ENCODE assay signal across 9 cellular contexts in genomic region chr14:55731881-55732498, GRCh38.
DNase-seq lines count a peak whose midpoint lies in the region; ATAC-seq and TF ChIP-seq lines count a peak whose summit lies in the region.
"Had no signal": no experiment of that assay in that cellular context is flagged by ENCODE, and none has a peak within 500 bp of the region (broad histone marks: within the 10 kb centered on the region; RNA-seq: fewer than 3 reads in every experiment).

No MANE protein-coding gene starts in this region.

- TF ChIP-seq POLR2A in suprapubic skin (IDR thresholded peaks at IDR 0.05) = no peak

- ATAC-seq in activated T-cell treated with anti-CD3 and anti-CD28 coated beads, Interleukin-2, amount 50 U/mL, for 72 hours (replicated peaks in 1 of 2) = no peak
- no peak for ATAC-seq in GM21529 (IDR thresholded peaks at IDR 0.05; ENCODE audit: unreplicated experiment)

- 39% methylated on average over 2 of the region's 2 CpGs for WGBS in suprapubic skin

- peak in 1 of 2 donors; percentile 22 for TF ChIP-seq CTCF in suprapubic skin (IDR thresholded peaks at IDR 0.05)

- H3K4me3 Mint-ChIP-seq in activated T-cell treated with anti-CD3 and anti-CD28 coated beads, Interleukin-2, amount 50 U/mL, for 72 hours = no peak overlapping the region
- H3K4me3 Mint-ChIP-seq: dendritic cell treated with granulocyte-macrophage colony-stimulating factor and Interleukin-4, amounts not matched to agents 40 ng/mL and 50 ng/mL, for 4 days had no signal

- H3K9me3 ChIP-seq in suprapubic skin = no peaks in the 10 kb centered on the region

- no peaks in the 10 kb centered on the region for H3K36me3 ChIP-seq in suprapubic skin

- H3K9me3 Mint-ChIP-seq in activated T-cell treated with anti-CD3 and anti-CD28 coated beads, Interleukin-2, amount 50 U/mL, for 72 hours = peaks cover 0 to 5% of the 10 kb centered on the region in 2 donors

- H3K4me1 ChIP-seq in suprapubic skin = no peaks in the 10 kb centered on the region

- no peak overlapping the region for H3K4me3 ChIP-seq in suprapubic skin

- peaks cover 0 to 4% of the 10 kb centered on the region in 2 donors for H3K36me3 Mint-ChIP-seq in activated T-cell treated with anti-CD3 and anti-CD28 coated beads, Interleukin-2, amount 50 U/mL, for 72 hours (ENCODE audit: insufficient read depth in 2 of 2)

- no peaks in the 10 kb centered on the region for H3K27me3 ChIP-seq in suprapubic skin

- no peaks in the 10 kb centered on the region for H3K27me3 Mint-ChIP-seq in activated T-cell treated with anti-CD3 and anti-CD28 coated beads, Interleukin-2, amount 50 U/mL, for 72 hours (ENCODE audit: low read depth)
- H3K27me3 Mint-ChIP-seq: dendritic cell treated with granulocyte-macrophage colony-stimulating factor and Interleukin-4, amounts not matched to agents 40 ng/mL and 50 ng/mL, for 4 days had no signal

- no peak for TF ChIP-seq EP300 in suprapubic skin (IDR thresholded peaks at IDR 0.05)

- DNase-seq in NCI-H2196 (lab: John Stamatoyannopoulos, UW; ENCODE audit: unreplicated experiment) (peak; percentile 22), NCI-H2196 treated with DMSO at 0.1 percent for 48 hours (lab: John Stamatoyannopoulos, UW; ENCODE audit: unreplicated experiment) (no peak), NCI-H748 treated with DMSO at 0.1 percent for 48 hours (lab: John Stamatoyannopoulos, UW) (peak; percentile 26), glomerular visceral epithelial cell (ENCODE audit: extremely low spot score) (peak; percentile 21), suprapubic skin (ENCODE audit: low spot score in 2 of 2) (no peak)
- DNase-seq in activated T-cell treated with anti-CD3 and anti-CD28 coated beads, Interleukin-2, amount 50 U/mL, for 72 hours = peak; percentile 50 to 68
- peak; percentile 57 to 62 for DNase-seq in stimulated activated CD4-positive, alpha-beta T cell treated with anti-CD3 and anti-CD28 coated beads, Interleukin-2, amount 100 ng/mL, for 24 hours

- H3K27ac Mint-ChIP-seq in activated T-cell treated with anti-CD3 and anti-CD28 coated beads, Interleukin-2, amount 50 U/mL, for 72 hours = no peak overlapping the region
- H3K27ac Mint-ChIP-seq: dendritic cell treated with granulocyte-macrophage colony-stimulating factor and Interleukin-4, amounts not matched to agents 40 ng/mL and 50 ng/mL, for 4 days had no signal

- no peak overlapping the region for H3K27ac ChIP-seq in suprapubic skin

- H3K4me1 Mint-ChIP-seq in activated T-cell treated with anti-CD3 and anti-CD28 coated beads, Interleukin-2, amount 50 U/mL, for 72 hours (ENCODE audit: low read depth) = no peaks in the 10 kb centered on the region

Comparison
In these comparisons a context has a peak if more than half of its experiments do, and no peak if none do; other contexts are left out.
1. DNase-seq: peak in NCI-H2196 (single experiment), NCI-H748 treated with DMSO at 0.1 percent for 48 hours (single experiment), activated T-cell treated with anti-CD3 and anti-CD28 coated beads, Interleukin-2, amount 50 U/mL, for 72 hours (2 of 2), glomerular visceral epithelial cell (single experiment) and stimulated activated CD4-positive, alpha-beta T cell treated with anti-CD3 and anti-CD28 coated beads, Interleukin-2, amount 100 ng/mL, for 24 hours (2 of 2); none in NCI-H2196 treated with DMSO at 0.1 percent for 48 hours (single experiment) and suprapubic skin (0 of 2).